In genomic region chr6:42266542-42266941, GRCh38 we compare ENCODE assay signal across 17 cellular contexts. TPM values are rescaled to one million over a fixed set of nuclear protein-coding genes. Genes with fewer than 3 reads are reported as not detected.
DNase-seq lines count a peak whose midpoint lies in the region; ATAC-seq and TF ChIP-seq lines count a peak whose summit lies in the region.
"Had no signal": no experiment of that assay in that cellular context is flagged by ENCODE, and none has a peak within 500 bp of the region (broad histone marks: within the 10 kb centered on the region; RNA-seq: fewer than 3 reads in every experiment).

No MANE protein-coding gene starts in this region.

- H3K9me3 ChIP-seq in osteoblast (ENCODE audit: low read depth, low read length) (no peaks in the 10 kb centered on the region), Peyer's patch (no peaks in the 10 kb centered on the region)
- H3K9me3 ChIP-seq: BE2C had no signal

- TF ChIP-seq POLR2A in Peyer's patch (IDR thresholded peaks at IDR 0.05) = no peak

- H3K27me3 ChIP-seq in osteoblast (ENCODE audit: insufficient read depth, low read length) (no peaks in the 10 kb centered on the region), Peyer's patch (no peaks in the 10 kb centered on the region)
- H3K27me3 ChIP-seq: BE2C had no signal

- H3K9me3 Mint-ChIP-seq in activated naive CD4-positive, alpha-beta T cell treated with anti-CD3 and anti-CD28 coated beads, Interleukin-2, amount 50 U/mL, for 72 hours = no peaks in the 10 kb centered on the region
- H3K9me3 Mint-ChIP-seq in HFFc6 = no peaks in the 10 kb centered on the region
- no peaks in the 10 kb centered on the region for H3K9me3 Mint-ChIP-seq in activated T-helper 1 cell treated with anti-CD3 and anti-CD28 coated beads, Interleukin-12 subunit alpha, Interleukin-12 subunit beta, Interleukin-2, Interleukin-4 antibody, amounts not matched to agents 30 ng/mL and 10 ng/mL and 1 ng/mL, durations not matched to agents 14 hours and 24 hours and 36 hours
- H3K9me3 Mint-ChIP-seq: CD4-positive, CD25-positive, alpha-beta regulatory T cell; CD8-positive, alpha-beta memory T cell; H9 had no signal

- H3K4me1 ChIP-seq in osteoblast (ENCODE audit: insufficient read depth, low read length) (peaks cover 6% of the 10 kb centered on the region), Peyer's patch (peaks cover 0 to 1% (median 0%) of the 10 kb centered on the region in 4 donors)

- intact Hi-C loops in activated T-helper 1 cell treated with anti-CD3 and anti-CD28 coated beads, Interleukin-12 subunit alpha, Interleukin-12 subunit beta, Interleukin-2, Interleukin-4 antibody, amounts not matched to agents 30 ng/mL and 10 ng/mL and 1 ng/mL, durations not matched to agents 14 hours and 24 hours and 36 hours (cut with micrococcal nuclease) = no loop called here

- no peak for TF ChIP-seq CTCF in HFFc6 (IDR thresholded peaks at IDR 0.05)
- TF ChIP-seq CTCF in osteoblast (IDR thresholded peaks at IDR 0.05; ENCODE audit: extremely low read depth, low read depth, low read length) = no peak
- no peak for TF ChIP-seq CTCF in Peyer's patch (IDR thresholded peaks at IDR 0.05)

- no peak for ATAC-seq in activated naive CD4-positive, alpha-beta T cell treated with anti-CD3 and anti-CD28 coated beads, Interleukin-2, amount 50 U/mL, for 72 hours
- ATAC-seq in HG02840 (IDR thresholded peaks at IDR 0.05; ENCODE audit: low FRiP score, unreplicated experiment) = no peak

- peaks cover 0 to 6% of the 10 kb centered on the region in 2 donors for H3K36me3 Mint-ChIP-seq in activated naive CD4-positive, alpha-beta T cell treated with anti-CD3 and anti-CD28 coated beads, Interleukin-2, amount 50 U/mL, for 72 hours
- peaks cover 26% of the 10 kb centered on the region for H3K36me3 Mint-ChIP-seq in HFFc6 (ENCODE audit: low read depth)
- H3K36me3 Mint-ChIP-seq in activated T-helper 1 cell treated with anti-CD3 and anti-CD28 coated beads, Interleukin-12 subunit alpha, Interleukin-12 subunit beta, Interleukin-2, Interleukin-4 antibody, amounts not matched to agents 30 ng/mL and 10 ng/mL and 1 ng/mL, durations not matched to agents 14 hours and 24 hours and 36 hours (ENCODE audit: low read depth) = peaks cover 34% of the 10 kb centered on the region

- H3K36me3 ChIP-seq in osteoblast (ENCODE audit: insufficient read depth, low read length) (no peaks in the 10 kb centered on the region), Peyer's patch (peaks cover 0 to 16% (median 0%) of the 10 kb centered on the region in 3 donors)

- no peaks in the 10 kb centered on the region for H4K20me1 ChIP-seq in osteoblast (ENCODE audit: insufficient read depth, low read length)

- H3K4me3 ChIP-seq in osteoblast (ENCODE audit: insufficient read depth, low read length) = no peak overlapping the region
- no peak overlapping the region for H3K4me3 ChIP-seq in Peyer's patch

- H3K27ac Mint-ChIP-seq in activated naive CD4-positive, alpha-beta T cell treated with anti-CD3 and anti-CD28 coated beads, Interleukin-2, amount 50 U/mL, for 72 hours = peak overlapping the region; percentile 53 to 54
- peak overlapping the region; percentile 12; the same call in 1 of the 2 replicates for H3K27ac Mint-ChIP-seq in HFFc6
- H3K27ac Mint-ChIP-seq in activated T-helper 1 cell treated with anti-CD3 and anti-CD28 coated beads, Interleukin-12 subunit alpha, Interleukin-12 subunit beta, Interleukin-2, Interleukin-4 antibody, amounts not matched to agents 30 ng/mL and 10 ng/mL and 1 ng/mL, durations not matched to agents 14 hours and 24 hours and 36 hours = peak overlapping the region; percentile 63
- H3K27ac Mint-ChIP-seq: H9 had no signal

- no peak overlapping the region for H2AFZ ChIP-seq in osteoblast (ENCODE audit: low read length)

- H3K27ac ChIP-seq in osteoblast (ENCODE audit: low read depth, low read length) = no peak overlapping the region
- no peak overlapping the region for H3K27ac ChIP-seq in Peyer's patch
- H3K27ac ChIP-seq: KMS-11 had no signal

- peaks cover 12% of the 10 kb centered on the region for H3K4me1 Mint-ChIP-seq in HFFc6 (ENCODE audit: low read depth)
- peaks cover 32% of the 10 kb centered on the region for H3K4me1 Mint-ChIP-seq in activated T-helper 1 cell treated with anti-CD3 and anti-CD28 coated beads, Interleukin-12 subunit alpha, Interleukin-12 subunit beta, Interleukin-2, Interleukin-4 antibody, amounts not matched to agents 30 ng/mL and 10 ng/mL and 1 ng/mL, durations not matched to agents 14 hours and 24 hours and 36 hours (ENCODE audit: low read depth)

- DNase-seq in activated naive CD4-positive, alpha-beta T cell treated with anti-CD3 and anti-CD28 coated beads, Interleukin-2, amount 50 U/mL, for 72 hours (ENCODE audit: low spot score in 2 of 2) = no peak
- no peak for DNase-seq in activated naive CD4-positive, alpha-beta T cell treated with anti-CD3 and anti-CD28 coated beads, Interleukin-2, amount 50 U/mL, for 16 hours
- DNase-seq in HFFc6 = no peak
- no peak for DNase-seq in activated T-helper 1 cell treated with anti-CD3 and anti-CD28 coated beads, Interleukin-12 subunit alpha, Interleukin-12 subunit beta, Interleukin-2, Interleukin-4 antibody, amounts not matched to agents 30 ng/mL and 10 ng/mL and 1 ng/mL, durations not matched to agents 14 hours and 24 hours and 36 hours (ENCODE audit: low spot score)
- peak; percentile 29 for DNase-seq in osteoblast (ENCODE audit: insufficient read length, low spot score, missing footprints)
- no peak for DNase-seq in Peyer's patch
- DNase-seq in stimulated activated CD4-positive, alpha-beta T cell treated with anti-CD3 and anti-CD28 coated beads, Interleukin-2, amount 100 ng/mL, for 24 hours = no peak
- DNase-seq: ACHN; BE2C; C1 segment of cervical spinal cord; CD4-positive, CD25-positive, alpha-beta regulatory T cell; CD8-positive, alpha-beta memory T cell; COR-L47; GDM1; H9 had no signal

- H3K4me3 Mint-ChIP-seq in HFFc6 = no peak overlapping the region
- no peak overlapping the region for H3K4me3 Mint-ChIP-seq in activated T-helper 1 cell treated with anti-CD3 and anti-CD28 coated beads, Interleukin-12 subunit alpha, Interleukin-12 subunit beta, Interleukin-2, Interleukin-4 antibody, amounts not matched to agents 30 ng/mL and 10 ng/mL and 1 ng/mL, durations not matched to agents 14 hours and 24 hours and 36 hours
- H3K4me3 Mint-ChIP-seq: CD4-positive, CD25-positive, alpha-beta regulatory T cell; CD8-positive, alpha-beta memory T cell; H9 had no signal

- no peak overlapping the region for H3K4me2 ChIP-seq in osteoblast (ENCODE audit: insufficient read depth, low read length)

- H3K79me2 ChIP-seq in osteoblast (ENCODE audit: insufficient read depth, low read length) = no peaks in the 10 kb centered on the region

- peaks cover 1% of the 10 kb centered on the region; the same call in 1 of the 2 replicates for H3K27me3 Mint-ChIP-seq in HFFc6 (ENCODE audit: insufficient read depth)
- H3K27me3 Mint-ChIP-seq in activated T-helper 1 cell treated with anti-CD3 and anti-CD28 coated beads, Interleukin-12 subunit alpha, Interleukin-12 subunit beta, Interleukin-2, Interleukin-4 antibody, amounts not matched to agents 30 ng/mL and 10 ng/mL and 1 ng/mL, durations not matched to agents 14 hours and 24 hours and 36 hours (ENCODE audit: insufficient read depth) = no peaks in the 10 kb centered on the region
- H3K27me3 Mint-ChIP-seq: CD4-positive, CD25-positive, alpha-beta regulatory T cell had no signal

RNA-seq across cellular contexts. Expression of gene MRPS10, which starts 48.9 kb away (rescaled TPM):
- total RNA-seq in activated naive CD4-positive, alpha-beta T cell treated with anti-CD3 and anti-CD28 coated beads, Interleukin-2, amount 50 U/mL, for 72 hours = 10 to 100 TPM; 30.8 to 37.4 TPM
- 10 to 100 TPM; 40.9 to 49.3 (median 43.8) TPM for total RNA-seq in HFFc6 (2021; fragmentation: NEBNext Ultra II Directional; extraction: Animal tissue kit (Norgen Biotek cat#: 25700))
- total RNA-seq in activated T-helper 1 cell treated with anti-CD3 and anti-CD28 coated beads, Interleukin-12 subunit alpha, Interleukin-12 subunit beta, Interleukin-2, Interleukin-4 antibody, amounts not matched to agents 30 ng/mL and 10 ng/mL and 1 ng/mL, durations not matched to agents 14 hours and 24 hours and 36 hours = 48.8 and 49.7 TPM in 2 replicates
- total RNA-seq in osteoblast (46.9 and 52.5 TPM in 2 replicates), Peyer's patch (10 to 100 TPM; 14.3 to 24.5 (median 23.0) TPM)

Comparison
In these comparisons a context has a peak if more than half of its experiments do, and no peak if none do; other contexts are left out.
1. H3K27ac Mint-ChIP-seq: peak in every context shown above with its lines; median percentile 63 in activated T-helper 1 cell treated with anti-CD3 and anti-CD28 coated beads, Interleukin-12 subunit alpha, Interleukin-12 subunit beta, Interleukin-2, Interleukin-4 antibody, amounts not matched to agents 30 ng/mL and 10 ng/mL and 1 ng/mL, durations not matched to agents 14 hours and 24 hours and 36 hours; 54 in activated naive CD4-positive, alpha-beta T cell treated with anti-CD3 and anti-CD28 coated beads, Interleukin-2, amount 50 U/mL, for 72 hours; 12 in HFFc6.